Comparison of ENCODE assay signal across 8 cellular contexts in genomic region chr2:122960727-122961641, GRCh38.
DNase-seq lines count a peak whose midpoint lies in the region; FAIRE-seq and TF ChIP-seq lines count a peak whose summit lies in the region.

No MANE protein-coding gene starts in this region.

- TF ChIP-seq POLR2A in H54 (IDR thresholded peaks at IDR 0.05; ENCODE audit: low read depth, low read length) = no peak

- in situ Hi-C loops in ACHN (cut with HindIII; ENCODE audit: low pct_ligation_motif_present, low pct_unique_long_range_greater_than_20kb, low sequenced_read_pairs) = no loop called here

- no peak overlapping the region for H2AK5ac ChIP-seq in mesendoderm (ENCODE audit: low read length)

- H3K9ac ChIP-seq in mesendoderm (ENCODE audit: low read length) = no peak overlapping the region

- H4K5ac ChIP-seq in mesendoderm (ENCODE audit: low read length) = no peak overlapping the region

- no peak overlapping the region for H4K8ac ChIP-seq in mesendoderm (ENCODE audit: low read depth, low read length)

- WGBS in mesendoderm (ENCODE audit: extremely low coverage, insufficient coverage, low lambda C conversion rate) = no CpG with 5 or more reads among the region's 5 CpGs

- peak; percentile 94 for DNase-seq in ACHN
- peak; percentile 18 for DNase-seq in M059J (ENCODE audit: low read depth)
- DNase-seq in NCI-H774 (lab: John Stamatoyannopoulos, UW) = peak; percentile 62
- DNase-seq in epithelial cell of proximal tubule (ENCODE audit: low read depth) = peak; percentile 80
- no peak for DNase-seq in T-helper 2 cell treated with Interferon-gamma antibody and Interleukin-4, amounts not matched to agents 5 μg/mL and 100 μg/mL, for 36 hours (ENCODE audit: low spot score)
- DNase-seq in NAMALWA (ENCODE audit: low spot score) = no peak
- no peak for DNase-seq in mesendoderm
- no peak for DNase-seq in H54 (ENCODE audit: insufficient read length, low spot score)

- H3K27ac ChIP-seq in mesendoderm (ENCODE audit: low read depth, low read length) = no peak overlapping the region

- no peak overlapping the region for H2BK120ac ChIP-seq in mesendoderm (ENCODE audit: low read depth, low read length)

- FAIRE-seq in H54 (lab: Jason Lieb, UNC) = no peak

- no peak overlapping the region for H3K4ac ChIP-seq in mesendoderm (ENCODE audit: low read depth, low read length)

- no peak overlapping the region for H2BK5ac ChIP-seq in mesendoderm (ENCODE audit: low read length)

- TF ChIP-seq CTCF in epithelial cell of proximal tubule (conservative IDR thresholded peaks at IDR 0.05; ENCODE audit: low read depth, low read length) = peak; percentile 43

- no peaks in the 10 kb centered on the region for H3K4me1 Mint-ChIP-seq in T-helper 2 cell treated with Interferon-gamma antibody and Interleukin-4, amounts not matched to agents 5 μg/mL and 100 μg/mL, for 36 hours (ENCODE audit: low read depth)

- no peak overlapping the region for H2BK15ac ChIP-seq in mesendoderm (replicated peaks; ENCODE audit: low read depth)

- no peaks in the 10 kb centered on the region for H3K4me1 ChIP-seq in mesendoderm (ENCODE audit: control insufficient read depth, low read depth, low read length)

- no peak overlapping the region for H3K27ac Mint-ChIP-seq in T-helper 2 cell treated with Interferon-gamma antibody and Interleukin-4, amounts not matched to agents 5 μg/mL and 100 μg/mL, for 36 hours

- no peaks in the 10 kb centered on the region for H3K79me2 ChIP-seq in mesendoderm (ENCODE audit: control insufficient read depth, insufficient read depth, low read length)

- H3K36me3 Mint-ChIP-seq in T-helper 2 cell treated with Interferon-gamma antibody and Interleukin-4, amounts not matched to agents 5 μg/mL and 100 μg/mL, for 36 hours (ENCODE audit: low read depth) = no peaks in the 10 kb centered on the region

- no peak overlapping the region for H3K23ac ChIP-seq in mesendoderm (ENCODE audit: low read length)

- H3K4me3 Mint-ChIP-seq in T-helper 2 cell treated with Interferon-gamma antibody and Interleukin-4, amounts not matched to agents 5 μg/mL and 100 μg/mL, for 36 hours = no peak overlapping the region

- H3K18ac ChIP-seq in mesendoderm (ENCODE audit: low read length) = no peak overlapping the region

- no peak overlapping the region for H3K4me3 ChIP-seq in epithelial cell of proximal tubule (ENCODE audit: low read depth, low read length)
- H3K4me3 ChIP-seq in mesendoderm (ENCODE audit: low read length) = no peak overlapping the region

- H3K27me3 ChIP-seq in mesendoderm (ENCODE audit: insufficient read depth, low read length, poor library complexity) = no peaks in the 10 kb centered on the region

- no peaks in the 10 kb centered on the region for H3K27me3 Mint-ChIP-seq in T-helper 2 cell treated with Interferon-gamma antibody and Interleukin-4, amounts not matched to agents 5 μg/mL and 100 μg/mL, for 36 hours (ENCODE audit: low read depth)

- no peak overlapping the region for H3K4me2 ChIP-seq in mesendoderm (ENCODE audit: low read length)

- no peaks in the 10 kb centered on the region for H3K36me3 ChIP-seq in mesendoderm (ENCODE audit: control insufficient read depth, insufficient read depth, low read length)

- H3K56ac ChIP-seq in mesendoderm (ENCODE audit: low read length) = no peak overlapping the region

- no peaks in the 10 kb centered on the region for H3K79me1 ChIP-seq in mesendoderm (ENCODE audit: low read length)

- H3K9me3 Mint-ChIP-seq in T-helper 2 cell treated with Interferon-gamma antibody and Interleukin-4, amounts not matched to agents 5 μg/mL and 100 μg/mL, for 36 hours = peaks cover 18% of the 10 kb centered on the region

Comparison
In these comparisons a context has a peak if more than half of its experiments do, and no peak if none do; other contexts are left out.
1. DNase-seq: peak in ACHN (single experiment), M059J (single experiment), NCI-H774 (single experiment) and epithelial cell of proximal tubule (single experiment); none in T-helper 2 cell treated with Interferon-gamma antibody and Interleukin-4, amounts not matched to agents 5 μg/mL and 100 μg/mL, for 36 hours (single experiment), NAMALWA (single experiment), mesendoderm (single experiment) and H54 (single experiment).